In genomic region chr20:47585087-47585747, GRCh38 we compare ENCODE assay signal across 10 cellular contexts.
A peak's percentile ranks its signal among the peaks of the same experiment; 100 is the strongest.
DNase-seq lines count a peak whose midpoint lies in the region; ATAC-seq and TF ChIP-seq lines count a peak whose summit lies in the region.
"Had no signal": no experiment of that assay in that cellular context is flagged by ENCODE, and none has a peak within 500 bp of the region (broad histone marks: within the 10 kb centered on the region; RNA-seq: fewer than 3 reads in every experiment).

No MANE protein-coding gene starts in this region.

- peak; percentile 31 for DNase-seq in GM10248 (ENCODE audit: extremely low spot score)
- DNase-seq in Karpas-422: no peak
- DNase-seq in coronary artery (ENCODE audit: low spot score): no peak
- no peak for DNase-seq in nephron progenitor cell
- DNase-seq in tibial artery: no peak
- DNase-seq in GM19240 (ENCODE audit: insufficient read length, low spot score): no peak
- DNase-seq: NCI-H146, NCI-H526 treated with DMSO at 0.1 percent for 48 hours, SIG-M5 had no signal

- H3K4me2 ChIP-seq in Karpas-422 (ENCODE audit: low read depth, low read length, poor library complexity, severe bottlenecking): peak overlapping the region; percentile 43

- no peak for TF ChIP-seq CTCF in GM10248 (IDR thresholded peaks at IDR 0.05; ENCODE audit: control extremely low read depth, extremely low read depth, low read depth, missing control alignments)
- TF ChIP-seq CTCF in coronary artery (IDR thresholded peaks at IDR 0.05): no peak
- no peak for TF ChIP-seq CTCF in nephron progenitor cell (IDR thresholded peaks at IDR 0.05)
- no peak for TF ChIP-seq CTCF in tibial artery (IDR thresholded peaks at IDR 0.05)

- no peaks in the 10 kb centered on the region for H4K20me1 ChIP-seq in Karpas-422 (ENCODE audit: insufficient read depth, low read depth, low read length)

- POLR2A ChIA-PET in GM10248 (lab: Yijun Ruan, JAX): no interaction called here

- H3K9me3 ChIP-seq in Karpas-422 (ENCODE audit: low read length) (no peaks in the 10 kb centered on the region), tibial artery (no peaks in the 10 kb centered on the region)

- H3K4me1 Mint-ChIP-seq in nephron progenitor cell: peaks cover 28% of the 10 kb centered on the region

- peaks cover under 1% of the 10 kb centered on the region for H3K27me3 Mint-ChIP-seq in nephron progenitor cell (ENCODE audit: low read depth, poor library complexity)

- H3K36me3 Mint-ChIP-seq in nephron progenitor cell (ENCODE audit: low read depth): peaks cover 42% of the 10 kb centered on the region

- H3K4me1 ChIP-seq in Karpas-422 (ENCODE audit: low read length) (peaks cover 52% of the 10 kb centered on the region), tibial artery (peaks cover 0 to 56% (median 8%) of the 10 kb centered on the region in 4 donors)

- H3K27me3 ChIP-seq in Karpas-422 (ENCODE audit: low read length): no peaks in the 10 kb centered on the region
- H3K27me3 ChIP-seq in tibial artery: no peaks in the 10 kb centered on the region

- H2AFZ ChIP-seq in Karpas-422 (ENCODE audit: low read length): no peak overlapping the region

- no peak overlapping the region for H3K9ac ChIP-seq in Karpas-422 (ENCODE audit: low read length)

- peak overlapping the region; percentile 71 for H3K27ac ChIP-seq in Karpas-422 (ENCODE audit: low read length)
- peak overlapping the region; percentile 17 to 60 for H3K27ac ChIP-seq in coronary artery
- peak overlapping the region in 1 of 2 donors; percentile 10 for H3K27ac ChIP-seq in tibial artery

- H3K4me3 ChIP-seq in Karpas-422 (ENCODE audit: low read length) (no peak overlapping the region), coronary artery (no peak overlapping the region), tibial artery (no peak overlapping the region)

- no peaks in the 10 kb centered on the region for H3K9me3 Mint-ChIP-seq in nephron progenitor cell

- no peaks in the 10 kb centered on the region for H3K9me2 ChIP-seq in Karpas-422 (replicated peaks; ENCODE audit: insufficient read depth, low read length)

- H3K36me3 ChIP-seq in Karpas-422 (ENCODE audit: insufficient read depth, low read length) (peaks cover 7% of the 10 kb centered on the region; the same call in 1 of the 2 replicates), tibial artery (peaks cover 0 to 8% (median 0%) of the 10 kb centered on the region in 3 donors)

- no peak for ATAC-seq in HG03045 (IDR thresholded peaks at IDR 0.05; ENCODE audit: unreplicated experiment)

- H3K27ac Mint-ChIP-seq in nephron progenitor cell: peak overlapping the region; percentile 83

- intact Hi-C loops in tibial artery (cut with DNase I; ENCODE audit: low total_unique reads): no loop called here

- no peak overlapping the region for H3K4me3 Mint-ChIP-seq in nephron progenitor cell

- H3K79me2 ChIP-seq in Karpas-422 (ENCODE audit: low read length): peaks cover 92% of the 10 kb centered on the region

- CTCF ChIA-PET in GM10248 (lab: Yijun Ruan, JAX): interaction anchor here (0.9 to 1.4 kb wide), 4 partner anchors 13 to 201 kb away, joined by 3 to 6 read pairs (median 4); partner anchors contain the start of gene NCOA3
